ENCODE assay signal across 9 cellular contexts in genomic region chr19:11480927-11481776, GRCh38. TPM values are rescaled to one million over a fixed set of nuclear protein-coding genes. Genes with fewer than 3 reads are reported as not detected.
DNase-seq lines count a peak whose midpoint lies in the region; ATAC-seq and TF ChIP-seq lines count a peak whose summit lies in the region.
"Had no signal": no experiment of that assay in that cellular context is flagged by ENCODE, and none has a peak within 500 bp of the region (broad histone marks: within the 10 kb centered on the region; RNA-seq: fewer than 3 reads in every experiment).

ELAVL3 (minus strand) TSS chr19:11481046; CDS start chr19:11480608, 438 bp downstream.

- H3K27ac ChIP-seq in ACC112 (ENCODE audit: low read depth, low read length) (no peak within 1 kb of the TSS), aorta (ENCODE audit: low read depth in 1 of 2, low read length in 2 of 2) (no peak within 1 kb of the TSS), ovary (no peak within 1 kb of the TSS)

- TF ChIP-seq CTCF in GM12865 (IDR thresholded peaks at IDR 0.05; ENCODE audit: insufficient read depth, low read depth, low read length, missing control alignments) (no peak), ovary (IDR thresholded peaks at IDR 0.05) (no peak)

- intact Hi-C loops in aorta (cut with DNase I) (loop anchor here in 1 of 2 donors (5.0 kb wide), 1 partner anchor 189 kb away; no protein-coding TSS in a partner anchor), ovary (cut with DNase I) (loop anchor here in 2 of 4 donors (10.0 kb wide), 2 partner anchors 96 to 186 kb away; partner anchors contain the start of genes EPOR (in 1 of the 2) and TSPAN16 (in 1 of the 2))

- H2AFZ ChIP-seq in ACC112 (ENCODE audit: low read length, unreplicated experiment): no peak within 1 kb of the TSS

- no peak for TF ChIP-seq POLR2A in ovary (IDR thresholded peaks at IDR 0.05)

- WGBS in aorta, 2 donors: 10% methylated on average over 37 to 52 of the region's 52 CpGs
- WGBS in ovary, 3 donors: 5 to 29% (median 17%) methylated on average over 12 to 52 of the region's 52 CpGs

- DNase-seq in GM12865 (ENCODE audit: low read depth) (no peak), iPS-NIHi7 (ENCODE audit: extremely low spot score) (peak; percentile 78), aorta (no peak), mesenteric fat pad (ENCODE audit: low spot score) (no peak), ovary (no peak)

- ATAC-seq in SK-N-SH treated with all-trans-retinoic acid at 6 μM for 48 hours (peak; percentile 5; the same call in 1 of the 3 replicates), aorta (ENCODE audit: low FRiP score) (no peak), HG03439 (IDR thresholded peaks at IDR 0.05; ENCODE audit: unreplicated experiment) (no peak)

- H3K4me3 ChIP-seq in ACC112 (ENCODE audit: low read depth, low read length) (peak within 1 kb of the TSS; percentile 76), GM12865 (ENCODE audit: low read depth, low read length) (peak within 1 kb of the TSS; percentile 85), aorta (ENCODE audit: low read length in 2 of 2) (no peak within 1 kb of the TSS), ovary (no peak within 1 kb of the TSS)

- H3K36me3 ChIP-seq in ACC112 (ENCODE audit: insufficient read depth, low read length) (no peaks in the 10 kb centered on the region), aorta (ENCODE audit: control insufficient read depth in 1 of 2, insufficient read depth in 2 of 2, low read length in 1 of 2) (no peaks in the 10 kb centered on the region), ovary (no peaks in the 10 kb centered on the region)

- no peak for TF ChIP-seq EP300 in ovary (IDR thresholded peaks at IDR 0.05)

- H3K9me3 ChIP-seq in aorta (ENCODE audit: control insufficient read depth, low read length) (no peaks in the 10 kb centered on the region), ovary (no peaks in the 10 kb centered on the region)

- H3K79me2 ChIP-seq in ACC112 (ENCODE audit: control insufficient read depth, insufficient read depth, low read length, unreplicated experiment): no peaks in the 10 kb centered on the region

- H3K27me3 ChIP-seq in ACC112 (ENCODE audit: insufficient read depth, low read length) (peaks cover 27% of the 10 kb centered on the region), aorta (ENCODE audit: control insufficient read depth in 1 of 2, insufficient read depth in 2 of 2, low read length in 1 of 2) (no peaks in the 10 kb centered on the region), ovary (peaks cover 11% of the 10 kb centered on the region)

- no peaks in the 10 kb centered on the region for H3K4me1 ChIP-seq in ACC112 (ENCODE audit: control insufficient read depth, insufficient read depth, low read length, unreplicated experiment)
- no peaks in the 10 kb centered on the region for H3K4me1 ChIP-seq in aorta (ENCODE audit: control insufficient read depth in 1 of 2, insufficient read depth in 2 of 2, low read length in 2 of 2)
- peaks cover 11% of the 10 kb centered on the region for H3K4me1 ChIP-seq in ovary (ENCODE audit: insufficient read depth)

TF ChIP-seq in SK-N-SH treated with all-trans-retinoic acid at 6 μM for 48 hours, 23 proteins besides CTCF, POLR2A, EP300 and RAD21 (continues in another document):
- TF ChIP-seq CSRNP3 (CRISPR knock-in tag; IDR thresholded peaks at IDR 0.05) (no peak), ZNF70 (CRISPR knock-in tag; IDR thresholded peaks at IDR 0.05) (no peak), ZNF565 (CRISPR knock-in tag; conservative IDR thresholded peaks at IDR 0.05; ENCODE audit: low read depth) (no peak), PATZ1 (CRISPR knock-in tag; IDR thresholded peaks at IDR 0.05; ENCODE audit: borderline replicate concordance) (no peak), ESRRG (CRISPR knock-in tag; IDR thresholded peaks at IDR 0.05) (no peak), TSHZ2 (CRISPR knock-in tag; IDR thresholded peaks at IDR 0.05) (no peak), TOX (CRISPR knock-in tag; IDR thresholded peaks at IDR 0.05; ENCODE audit: borderline replicate concordance) (no peak), RARB (CRISPR knock-in tag; IDR thresholded peaks at IDR 0.05) (no peak), PPARA (CRISPR knock-in tag; IDR thresholded peaks at IDR 0.05; ENCODE audit: borderline replicate concordance) (no peak), SNAI2 (CRISPR knock-in tag; IDR thresholded peaks at IDR 0.05) (no peak), ZFP3 (CRISPR knock-in tag; IDR thresholded peaks at IDR 0.05) (no peak), OSR1 (CRISPR knock-in tag; IDR thresholded peaks at IDR 0.05) (no peak), ZNF8 (CRISPR knock-in tag; IDR thresholded peaks at IDR 0.05) (no peak), GLIS3 (CRISPR knock-in tag; IDR thresholded peaks at IDR 0.05) (no peak), ZFP30 (CRISPR knock-in tag; IDR thresholded peaks at IDR 0.05) (no peak), ZC3H10 (CRISPR knock-in tag; IDR thresholded peaks at IDR 0.05) (no peak), POU6F1 (CRISPR knock-in tag; IDR thresholded peaks at IDR 0.05; ENCODE audit: borderline replicate concordance, low read depth) (no peak)

RNA-seq across cellular contexts. Expression of gene ELAVL3, which starts in this region (rescaled TPM):
- total RNA-seq in aorta: not detected
- polyA plus RNA-seq in aorta: under 1 TPM; 0.13 to 0.56 TPM
- total RNA-seq in mesenteric fat pad: not detected
- total RNA-seq in ovary: not detected
- not detected for polyA plus RNA-seq in ovary
- total RNA-seq: renal cortical epithelial cell had no signal

Comparison
In these comparisons a context has a peak if more than half of its experiments do, and no peak if none do; other contexts are left out.
1. H3K4me3 ChIP-seq: peak in ACC112 (single experiment) and GM12865 (single experiment); none in aorta (0 of 2) and ovary (single experiment).